In genomic region chr7:150428671-150429451, GRCh38 we compare ENCODE assay signal across 8 cellular contexts. TPM values are rescaled to one million over a fixed set of nuclear protein-coding genes. Genes with fewer than 3 reads are reported as not detected.
DNase-seq lines count a peak whose midpoint lies in the region; ATAC-seq and TF ChIP-seq lines count a peak whose summit lies in the region.

No MANE protein-coding gene starts in this region.

- TF ChIP-seq RAD21 in Ishikawa (IDR thresholded peaks at IDR 0.05; ENCODE audit: low read depth), result no peak

- peaks cover 7% of the 10 kb centered on the region for H3K4me1 ChIP-seq in left ventricle myocardium inferior
- peaks cover 9% of the 10 kb centered on the region for H3K4me1 ChIP-seq in SJCRH30

- H3K27ac ChIP-seq in left ventricle myocardium inferior (replicated peaks) (no peak overlapping the region), SJCRH30 (no peak overlapping the region)

- TF ChIP-seq EP300 in Ishikawa (IDR thresholded peaks at IDR 0.05; ENCODE audit: borderline replicate concordance), result no peak

- H3K27me3 ChIP-seq in left ventricle myocardium inferior (ENCODE audit: low read depth) (peaks cover 7% of the 10 kb centered on the region), SJCRH30 (no peaks in the 10 kb centered on the region)

- H3K36me3 ChIP-seq in left ventricle myocardium inferior (no peaks in the 10 kb centered on the region), SJCRH30 (no peaks in the 10 kb centered on the region)

- H3K9me3 ChIP-seq in left ventricle myocardium inferior (replicated peaks) (no peaks in the 10 kb centered on the region), SJCRH30 (replicated peaks) (no peaks in the 10 kb centered on the region)

- intact Hi-C loops in Right ventricle myocardium inferior (cut with DNase I), result no loop called here
- intact Hi-C loops in left ventricle myocardium inferior (cut with micrococcal nuclease), result no loop called here

- peak; percentile 23 for ATAC-seq in Right ventricle myocardium inferior
- no peak for ATAC-seq in HG02938 (IDR thresholded peaks at IDR 0.05; ENCODE audit: unreplicated experiment)

- H3K4me3 ChIP-seq in left ventricle myocardium inferior, result no peak overlapping the region
- H3K4me3 ChIP-seq in SJCRH30, result no peak overlapping the region

- TF ChIP-seq CTCF in left ventricle myocardium inferior (IDR thresholded peaks at IDR 0.05; ENCODE audit: borderline replicate concordance), result no peak

- DNase-seq in Right ventricle myocardium inferior (ENCODE audit: missing footprints) (peak; percentile 57), left ventricle myocardium inferior (no peak), SJCRH30 (peak; percentile 76 to 81), fibroblast of gingiva (ENCODE audit: low read depth) (peak; percentile 89), renal cortical epithelial cell (ENCODE audit: low read depth) (peak; percentile 91)
- DNase-seq in stimulated activated naive CD4-positive, alpha-beta T cell treated with Interleukin-2 at 50 U/mL for 16 hours (lab: John Stamatoyannopoulos, UW), result no peak

TF ChIP-seq in Ishikawa, 13 proteins besides CTCF, POLR2A, EP300 and RAD21:
- TF ChIP-seq ZBTB7A (IDR thresholded peaks at IDR 0.05; ENCODE audit: low read depth) (no peak), TCF12 (IDR thresholded peaks at IDR 0.05; ENCODE audit: low read depth) (0 out of 2 replicates have a peak, but pooled peaks have one; percentile 43), TAF1 (IDR thresholded peaks at IDR 0.05; ENCODE audit: low read depth) (no peak)
- TF ChIP-seq, protein P1, sequence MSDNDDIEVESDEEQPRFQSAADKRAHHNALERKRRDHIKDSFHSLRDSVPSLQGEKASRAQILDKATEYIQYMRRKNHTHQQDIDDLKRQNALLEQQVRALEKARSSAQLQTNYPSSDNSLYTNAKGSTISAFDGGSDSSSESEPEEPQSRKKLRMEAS (IDR thresholded peaks at IDR 0.05), result no peak

RNA-seq across cellular contexts. Expression of gene GIMAP8, which starts 21.6 kb away (rescaled TPM):
- 14.9 TPM for total RNA-seq in Right ventricle myocardium inferior
- total RNA-seq in left ventricle myocardium inferior, result 11.0 TPM
- total RNA-seq in SJCRH30 (2014; rRNA removed; shearing (Covaris generic)), result not detected in 2 replicates
- total RNA-seq in renal cortical epithelial cell, result 0.15 and 0.17 TPM in 2 replicates

RNA-seq across cellular contexts. Expression of gene ZNF775, which starts 49.7 kb away (rescaled TPM):
- total RNA-seq in Right ventricle myocardium inferior (3.3 TPM), left ventricle myocardium inferior (3.1 TPM), renal cortical epithelial cell (4.7 and 5.0 TPM in 2 replicates)
- total RNA-seq in SJCRH30 (2014; rRNA removed; shearing (Covaris generic)), result 8.1 and 9.5 TPM in 2 replicates

Comparison
In these comparisons a context has a peak if more than half of its experiments do, and no peak if none do; other contexts are left out.
1. DNase-seq: peak in Right ventricle myocardium inferior (single experiment), SJCRH30 (2 of 2), fibroblast of gingiva (single experiment) and renal cortical epithelial cell (single experiment); none in left ventricle myocardium inferior (single experiment) and stimulated activated naive CD4-positive, alpha-beta T cell treated with Interleukin-2 at 50 U/mL for 16 hours (single experiment).
2. RNA of gene GIMAP8, which starts 21.6 kb away (total RNA-seq): 14.9 TPM in Right ventricle myocardium inferior (single experiment) and 11.0 TPM in left ventricle myocardium inferior (single experiment); 0.15 to 0.17 TPM in renal cortical epithelial cell and not detected in SJCRH30; every median in the first group is over 10 times any median in the second.